ENCODE assay signal across 8 cellular contexts in the genomic region with DNA sequence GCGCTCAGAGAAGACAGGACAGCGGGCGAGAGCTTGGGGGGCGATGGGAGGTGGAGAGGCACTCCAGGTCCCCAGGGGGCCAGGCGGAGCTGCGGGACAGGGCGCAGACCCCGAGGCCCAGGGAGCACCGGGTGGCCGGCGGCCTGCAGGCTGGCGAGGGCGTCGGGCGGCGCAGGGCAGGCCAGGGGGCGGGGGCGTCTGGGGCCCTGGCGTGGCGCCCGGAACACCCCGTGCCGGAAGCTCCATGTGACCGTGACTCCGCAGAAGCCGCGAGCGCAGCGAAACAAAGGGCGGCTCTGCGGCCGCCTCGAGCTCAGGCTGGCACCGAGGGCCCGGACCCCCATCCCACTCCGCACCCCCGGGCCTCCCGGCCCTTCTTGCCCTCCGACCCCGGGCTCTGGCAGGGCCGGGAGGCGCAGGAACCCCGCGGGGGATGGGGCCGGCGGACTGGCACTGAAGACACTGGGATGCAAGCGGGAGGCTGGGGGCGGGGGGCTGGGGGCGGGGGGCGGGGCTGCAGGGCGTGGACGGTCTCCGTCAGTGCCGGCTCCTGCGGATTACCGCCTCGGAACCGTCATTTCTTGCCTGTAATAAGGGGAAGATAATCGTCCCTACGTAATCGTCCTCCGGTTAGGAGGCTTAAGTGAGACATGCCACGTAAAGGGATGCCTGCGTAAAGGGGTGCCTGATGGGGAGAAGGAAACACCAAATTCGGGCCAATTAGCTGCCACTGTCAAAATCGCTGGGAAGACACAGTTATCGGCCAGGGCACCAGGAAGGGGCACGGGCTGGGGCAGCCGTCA. TPM values are rescaled to one million over a fixed set of nuclear protein-coding genes. Genes with fewer than 3 reads are reported as not detected.
A peak's percentile ranks its signal among the peaks of the same experiment; 100 is the strongest.
DNase-seq lines count a peak whose midpoint lies in the region; ATAC-seq and TF ChIP-seq lines count a peak whose summit lies in the region.

No MANE protein-coding gene starts in this region.

- intact Hi-C loops in CD4-positive, alpha-beta memory T cell (cut with micrococcal nuclease), result loop anchor here (1.0 to 5.0 kb wide), 3 partner anchors 19 to 160 kb away; partner anchors contain the start of genes MAT2A, RNF181 and SH2D6

- CTCF ChIA-PET in CD4-positive, alpha-beta memory T cell (lab: Charles Lee; ENCODE audit: partially characterized antibody), result interaction anchor here (0.7 to 3.0 kb wide), 11 partner anchors 14 to 199 kb away, joined by 3 to 18 read pairs (median 3); partner anchors contain the start of genes GGCX and MAT2A

- H3K27me3 Mint-ChIP-seq in CD4-positive, alpha-beta memory T cell, result no peaks in the 10 kb centered on the region
- H3K27me3 Mint-ChIP-seq in nephron (ENCODE audit: low read depth), result peaks cover 11% of the 10 kb centered on the region

- ATAC-seq in GM19395 (IDR thresholded peaks at IDR 0.05; ENCODE audit: unreplicated experiment), result peak; percentile 79
- ATAC-seq in HG03520 (IDR thresholded peaks at IDR 0.05; ENCODE audit: unreplicated experiment), result peak; percentile 78
- ATAC-seq in stimulated activated naive CD8-positive, alpha-beta T cell treated with anti-CD3 and anti-CD28 coated beads, Interleukin-15, Interleukin-2, amounts not matched to agents 100 U/mL and 50 U/mL, for 24 hours, result peak; percentile 80

- peaks cover 0 to 2% (median 0%) of the 10 kb centered on the region in 8 donors for H3K9me3 Mint-ChIP-seq in CD4-positive, alpha-beta memory T cell
- H3K9me3 Mint-ChIP-seq in nephron, result no peaks in the 10 kb centered on the region

- H3K9me3 ChIP-seq in CD4-positive, alpha-beta memory T cell (ENCODE audit: control insufficient read depth in 1 of 2, low read length in 2 of 2), result no peaks in the 10 kb centered on the region

- peak overlapping the region; percentile 36 to 52 for H3K4me3 ChIP-seq in CD4-positive, alpha-beta memory T cell (ENCODE audit: low read length in 2 of 2)

- TF ChIP-seq CTCF in nephron (IDR thresholded peaks at IDR 0.05; ENCODE audit: unreplicated experiment in 3 of 3), result no peak

- H3K27ac ChIP-seq in CD4-positive, alpha-beta memory T cell (ENCODE audit: low read depth, low read length), result peak overlapping the region; percentile 75

- H3K36me3 Mint-ChIP-seq in CD4-positive, alpha-beta memory T cell, result no peaks in the 10 kb centered on the region
- no peaks in the 10 kb centered on the region for H3K36me3 Mint-ChIP-seq in nephron (ENCODE audit: low read depth)

- H3K4me1 ChIP-seq in CD4-positive, alpha-beta memory T cell (ENCODE audit: insufficient read depth, low read length), result peaks cover 30% of the 10 kb centered on the region

- peak; percentile 77 to 88 (median 81) for DNase-seq in CD4-positive, alpha-beta memory T cell
- DNase-seq in OCI-M1 (lab: John Stamatoyannopoulos, UW) (peak; percentile 88), fibroblast of peridontal ligament (ENCODE audit: extremely low read depth) (peak; percentile 77)
- peak; percentile 46 to 62 for DNase-seq in activated T-helper 1 cell treated with anti-CD3 and anti-CD28 coated beads, Interleukin-2, amount 50 U/mL, for 16 hours (ENCODE audit: low read depth in 1 of 2, low spot score in 1 of 2)
- peak; percentile 83 for DNase-seq in stimulated activated naive CD8-positive, alpha-beta T cell treated with anti-CD3 and anti-CD28 coated beads, Interleukin-15, Interleukin-2, amounts not matched to agents 100 U/mL and 50 U/mL, for 24 hours

- H3K27me3 ChIP-seq in CD4-positive, alpha-beta memory T cell (ENCODE audit: insufficient read depth, low read length), result no peaks in the 10 kb centered on the region

- peaks cover 9 to 38% (median 25%) of the 10 kb centered on the region in 4 donors for H3K4me1 Mint-ChIP-seq in CD4-positive, alpha-beta memory T cell
- H3K4me1 Mint-ChIP-seq in nephron, result peaks cover 42% of the 10 kb centered on the region

- POLR2A ChIA-PET in CD4-positive, alpha-beta memory T cell (lab: Charles Lee; ENCODE audit: partially characterized antibody), result interaction anchor here (0.5 to 4.6 kb wide), 20 partner anchors 9 to 1030 kb away, joined by 3 to 119 read pairs (median 5); partner anchors contain the start of genes C2orf68, ELMOD3, GGCX and MAT2A

- peak overlapping the region; percentile 87 to 95 (median 91) for H3K4me3 Mint-ChIP-seq in CD4-positive, alpha-beta memory T cell
- H3K4me3 Mint-ChIP-seq in nephron, result peak overlapping the region; percentile 85 to 89 (median 89)

- peak overlapping the region; percentile 88 to 99 (median 98) for H3K27ac Mint-ChIP-seq in CD4-positive, alpha-beta memory T cell
- peak overlapping the region; percentile 91 to 99 (median 96) for H3K27ac Mint-ChIP-seq in nephron

- no peaks in the 10 kb centered on the region for H3K36me3 ChIP-seq in CD4-positive, alpha-beta memory T cell (ENCODE audit: insufficient read depth, low read length)

RNA-seq across cellular contexts. Expression of gene SH2D6, which starts 19.2 kb away (rescaled TPM):
- 1 to 10 TPM; 1.5 to 1.6 TPM for total RNA-seq in CD4-positive, alpha-beta memory T cell
- polyA plus RNA-seq in CD4-positive, alpha-beta memory T cell, result not detected

RNA-seq across cellular contexts. Expression of gene CAPG, which starts 27.5 kb away (rescaled TPM):
- total RNA-seq in CD4-positive, alpha-beta memory T cell, result 10 to 100 TPM; 25.6 to 38.5 TPM
- 100 to 1,000 TPM; 113 to 136 TPM for polyA plus RNA-seq in CD4-positive, alpha-beta memory T cell

Comparison
In these comparisons a context has a peak if more than half of its experiments do, and no peak if none do; other contexts are left out.
1. Peak in every context shown above with its lines: DNase-seq, ATAC-seq, H3K4me3 ChIP-seq and H3K27ac ChIP-seq.